ENCODE assay signal across 1 cellular context in genomic region chr7:151351967-151352366, GRCh38.
TF ChIP-seq lines count a peak whose summit lies in the region.

No MANE protein-coding gene starts in this region.

TF ChIP-seq in HepG2, 621 proteins besides CTCF, POLR2A, EP300 and RAD21 (continued from another document):
- no peak for TF ChIP-seq ZNF639 (CRISPR knock-in tag; conservative IDR thresholded peaks at IDR 0.05)
- TF ChIP-seq ZBTB42 (CRISPR knock-in tag; IDR thresholded peaks at IDR 0.05) = no peak
- no peak for TF ChIP-seq SNRNP70 (IDR thresholded peaks at IDR 0.05; ENCODE audit: low read depth, low read length)
- no peak for TF ChIP-seq ZNF484 (CRISPR knock-in tag; IDR thresholded peaks at IDR 0.05; ENCODE audit: borderline replicate concordance, low read depth)
- TF ChIP-seq JDP2 (CRISPR knock-in tag; IDR thresholded peaks at IDR 0.05; ENCODE audit: borderline replicate concordance) = no peak
- TF ChIP-seq ZNF407 (CRISPR knock-in tag; IDR thresholded peaks at IDR 0.05; ENCODE audit: not compliant biosample characterization) = no peak
- TF ChIP-seq ISX (CRISPR knock-in tag; conservative IDR thresholded peaks at IDR 0.05) = no peak
- TF ChIP-seq GTF2F1 (IDR thresholded peaks at IDR 0.05; ENCODE audit: low read length) = no peak
- TF ChIP-seq TCF7L2 (IDR thresholded peaks at IDR 0.05; ENCODE audit: low read depth, low read length) = no peak
- no peak for TF ChIP-seq FOXK1 (CRISPR knock-in tag; IDR thresholded peaks at IDR 0.05; ENCODE audit: borderline replicate concordance, low read depth)
- TF ChIP-seq UBTF (CRISPR knock-in tag; IDR thresholded peaks at IDR 0.05) = no peak
- no peak for TF ChIP-seq ZHX1 (CRISPR knock-in tag; IDR thresholded peaks at IDR 0.05; ENCODE audit: low read depth)
- TF ChIP-seq SOX6 (IDR thresholded peaks at IDR 0.05) = no peak
- TF ChIP-seq SOX6 (CRISPR knock-in tag; IDR thresholded peaks at IDR 0.05) = no peak
